25 cellular contexts compared by ENCODE assay signal in the genomic region with DNA sequence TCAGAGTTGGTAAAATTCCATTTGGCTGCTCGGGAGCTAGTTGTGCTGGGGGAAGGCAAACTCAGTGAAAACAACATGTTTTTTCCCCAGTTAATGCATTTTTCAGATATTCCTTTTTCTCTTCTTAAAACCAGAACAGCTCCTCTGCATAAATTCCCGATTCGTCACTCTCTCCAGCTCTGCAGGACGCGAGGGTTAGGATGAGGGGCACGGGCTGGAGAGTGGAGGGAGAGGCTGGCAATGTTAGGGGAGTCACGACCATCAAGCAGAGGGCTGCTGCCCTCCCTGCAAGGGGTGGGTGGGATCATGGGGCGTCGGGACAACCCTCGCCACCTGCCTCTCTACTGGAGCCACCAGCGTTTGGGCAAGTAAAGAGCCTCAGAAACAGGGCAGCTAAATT. TPM values are rescaled to one million over a fixed set of nuclear protein-coding genes. Genes with fewer than 3 reads are reported as not detected.
"Had no signal": no experiment of that assay in that cellular context is flagged by ENCODE, and none has a peak within 500 bp of the region (broad histone marks: within the 10 kb centered on the region; RNA-seq: fewer than 3 reads in every experiment).

No MANE protein-coding gene starts in this region.

- H3K4me1 Mint-ChIP-seq: immature natural killer cell had no signal

- H3K27me3 ChIP-seq: right atrium auricular region, transverse colon had no signal

- DNase-seq: effector memory CD4-positive, alpha-beta T cell; immature natural killer cell; left ventricle myocardium inferior; lower lobe of right lung; midbrain; posterior cingulate gyrus; sigmoid colon; stimulated activated CD4-positive, alpha-beta T cell treated with anti-CD3 and anti-CD28 coated beads, Interleukin-2, amount 100 ng/mL, for 24 hours; stimulated activated CD4-positive, alpha-beta T cell treated with anti-CD3 and anti-CD28 coated beads, Interleukin-4, amount 100 ng/mL, for 4 hours; stimulated activated naive CD4-positive, alpha-beta T cell; stomach; transverse colon had no signal

- H3K27ac ChIP-seq: coronary artery, epithelial cell of prostate, esophagus muscularis mucosa, gastroesophageal sphincter, left ventricle myocardium inferior, lower lobe of right lung, neutrophil, right atrium auricular region, sigmoid colon, skin epidermis, stomach, thoracic aorta, transverse colon had no signal

- H3K27ac Mint-ChIP-seq: immature natural killer cell; memory B cell; natural killer cell treated with Interleukin-12 subunit alpha and Interleukin-12 subunit beta and Interleukin-15 and Interleukin-18, amount 100 ng/mL, for 72 hours had no signal

- H3K36me3 Mint-ChIP-seq: immature natural killer cell; memory B cell; natural killer cell treated with Interleukin-12 subunit alpha and Interleukin-12 subunit beta and Interleukin-15 and Interleukin-18, amount 100 ng/mL, for 72 hours had no signal

- H3K4me3 ChIP-seq: coronary artery, esophagus muscularis mucosa, gastroesophageal sphincter, left ventricle myocardium inferior, lower lobe of right lung, right atrium auricular region, sigmoid colon, skin epidermis, stomach, thoracic aorta, transverse colon had no signal

- H3K9me3 Mint-ChIP-seq: memory B cell; natural killer cell treated with Interleukin-12 subunit alpha and Interleukin-12 subunit beta and Interleukin-15 and Interleukin-18, amount 100 ng/mL, for 72 hours had no signal

- ATAC-seq: gastroesophageal sphincter; lower lobe of right lung; natural killer cell treated with Interleukin-12 subunit alpha and Interleukin-12 subunit beta and Interleukin-15 and Interleukin-18, amount 100 ng/mL, for 72 hours had no signal

- H3K36me3 ChIP-seq: esophagus muscularis mucosa, gastroesophageal sphincter, left ventricle myocardium inferior, lower lobe of right lung, neutrophil, right atrium auricular region, sigmoid colon, stomach, thoracic aorta, transverse colon had no signal

- H3K4me3 Mint-ChIP-seq: immature natural killer cell; memory B cell; natural killer cell treated with Interleukin-12 subunit alpha and Interleukin-12 subunit beta and Interleukin-15 and Interleukin-18, amount 100 ng/mL, for 72 hours had no signal

- H3K4me1 ChIP-seq: lower lobe of right lung, transverse colon had no signal

- H3K9me3 ChIP-seq: esophagus muscularis mucosa, gastroesophageal sphincter, left ventricle myocardium inferior, lower lobe of right lung, neutrophil, right atrium auricular region, sigmoid colon, stomach, thoracic aorta, transverse colon had no signal

RNA-seq across cellular contexts. Expression of gene LRRC10B, which starts 31.4 kb away (rescaled TPM):
- total RNA-seq: natural killer cell treated with Interleukin-12 subunit alpha and Interleukin-12 subunit beta and Interleukin-15 and Interleukin-18, amount 100 ng/mL, for 72 hours; osteocyte; urinary bladder had no signal
- polyA plus RNA-seq: immature natural killer cell, keratinocyte had no signal

RNA-seq across cellular contexts. Expression of gene SYT7, which starts 40.9 kb away (rescaled TPM):
- total RNA-seq: natural killer cell treated with Interleukin-12 subunit alpha and Interleukin-12 subunit beta and Interleukin-15 and Interleukin-18, amount 100 ng/mL, for 72 hours had no signal
- polyA plus RNA-seq: immature natural killer cell had no signal
